8 cellular contexts compared by ENCODE assay signal in genomic region chr12:120235369-120236123, GRCh38. TPM values are rescaled to one million over a fixed set of nuclear protein-coding genes. Genes with fewer than 3 reads are reported as not detected.
DNase-seq lines count a peak whose midpoint lies in the region; ATAC-seq lines count a peak whose summit lies in the region.

No MANE protein-coding gene starts in this region.

- no CpG with 5 or more reads among the region's 15 CpGs for WGBS in trophoblast cell (ENCODE audit: extremely low coverage, insufficient coverage, insufficient read length)

- peak overlapping the region; percentile 31 for H2BK12ac ChIP-seq in trophoblast cell (ENCODE audit: low read length)

- peak overlapping the region; percentile 68 for H3K4ac ChIP-seq in trophoblast cell (ENCODE audit: low read depth, low read length)

- peak overlapping the region; percentile 28 for H2BK5ac ChIP-seq in trophoblast cell (ENCODE audit: low read depth, low read length, poor library complexity)

- H2BK120ac ChIP-seq in trophoblast cell (ENCODE audit: insufficient read depth, low read length, poor library complexity): peak overlapping the region; percentile 37

- H4K12ac ChIP-seq in trophoblast cell (ENCODE audit: low read depth, low read length): no peak overlapping the region

- DNase-seq in ELF-1 (ENCODE audit: low read depth, low spot score) (peak; percentile 71), SJCRH30 (peak; percentile 93 to 94), fibroblast of peridontal ligament (ENCODE audit: extremely low read depth) (peak; percentile 16), trophoblast cell (peak in 1 of 2 donors; percentile 39), EL (no peak)

- H3K27ac ChIP-seq in SJCRH30 (peak overlapping the region; percentile 98), trophoblast cell (ENCODE audit: low read depth, low read length) (peak overlapping the region; percentile 53)

- peak overlapping the region; percentile 55 for H3K18ac ChIP-seq in trophoblast cell (ENCODE audit: low read length)

- H3K36me3 ChIP-seq in SJCRH30: no peaks in the 10 kb centered on the region
- H3K36me3 ChIP-seq in trophoblast cell (ENCODE audit: control insufficient read depth in 1 of 2, insufficient read depth in 2 of 2, low read length in 2 of 2): peaks cover 5 to 7% of the 10 kb centered on the region in 2 experiments

- H3K14ac ChIP-seq in trophoblast cell (ENCODE audit: low read length): peak overlapping the region; percentile 45

- H3K4me3 ChIP-seq in SJCRH30: peak overlapping the region; percentile 40
- no peak overlapping the region for H3K4me3 ChIP-seq in trophoblast cell (ENCODE audit: low read depth, low read length)

- no peak for ATAC-seq in activated CD4-positive, CD25-positive, alpha-beta regulatory T cell treated with anti-CD3 and anti-CD28 coated beads, Interleukin-2, amount 50 U/mL, for 24 hours
- no peak for ATAC-seq in GM21737 (IDR thresholded peaks at IDR 0.05; ENCODE audit: unreplicated experiment)
- no peak for ATAC-seq in HG03378 (IDR thresholded peaks at IDR 0.05; ENCODE audit: unreplicated experiment)

- H3K4me2 ChIP-seq in trophoblast cell (ENCODE audit: low read length): no peak overlapping the region

- no peaks in the 10 kb centered on the region for H3K27me3 ChIP-seq in SJCRH30
- H3K27me3 ChIP-seq in trophoblast cell (ENCODE audit: insufficient read depth, low read length): no peaks in the 10 kb centered on the region

- H3K79me1 ChIP-seq in trophoblast cell (ENCODE audit: low read length): peaks cover 32% of the 10 kb centered on the region

- H3K23ac ChIP-seq in trophoblast cell (ENCODE audit: low read length): no peak overlapping the region

- H3K79me2 ChIP-seq in trophoblast cell (ENCODE audit: control insufficient read depth, insufficient read depth, low read length, poor library complexity): peaks cover 36% of the 10 kb centered on the region

- H3K9ac ChIP-seq in trophoblast cell (ENCODE audit: low read length): no peak overlapping the region

- H4K8ac ChIP-seq in trophoblast cell (ENCODE audit: low read depth, low read length): peak overlapping the region; percentile 24

- peak overlapping the region; percentile 65 for H4K91ac ChIP-seq in trophoblast cell (ENCODE audit: low read depth, low read length)

- H3K4me1 ChIP-seq in SJCRH30 (peaks cover 65% of the 10 kb centered on the region), trophoblast cell (ENCODE audit: control insufficient read depth in 1 of 2, insufficient read depth in 2 of 2, low read length in 2 of 2) (peaks cover 59 to 60% of the 10 kb centered on the region in 2 experiments)

- H3K9me3 ChIP-seq in SJCRH30 (replicated peaks) (no peaks in the 10 kb centered on the region), trophoblast cell (ENCODE audit: insufficient read depth, low read depth, low read length) (peaks cover 2% of the 10 kb centered on the region)

- H2AK5ac ChIP-seq in trophoblast cell (ENCODE audit: low read length): peak overlapping the region; percentile 0

- H2AFZ ChIP-seq in trophoblast cell (ENCODE audit: insufficient read depth, low read length, poor library complexity): peak overlapping the region; percentile 9

RNA-seq across cellular contexts. Expression of gene PXN, which starts 30.0 kb away (rescaled TPM):
- 23.2 and 29.7 TPM in 2 replicates for total RNA-seq in SJCRH30 (2014; rRNA removed; shearing (Covaris generic))
- 99.6 and 100 TPM in 2 replicates for polyA plus RNA-seq in trophoblast cell (2013)

RNA-seq across cellular contexts. Expression of gene RPLP0, which starts 34.6 kb away (rescaled TPM):
- 2,854 and 3,078 TPM in 2 replicates for total RNA-seq in SJCRH30 (2014; rRNA removed; shearing (Covaris generic))
- 2,531 and 2,584 TPM in 2 replicates for polyA plus RNA-seq in trophoblast cell (2013)

RNA-seq across cellular contexts. Expression of gene GCN1, which starts 41.0 kb away (rescaled TPM):
- 49.7 and 61.9 TPM in 2 replicates for total RNA-seq in SJCRH30 (2014; rRNA removed; shearing (Covaris generic))
- polyA plus RNA-seq in trophoblast cell (2013): 41.3 and 42.4 TPM in 2 replicates

RNA-seq across cellular contexts. Expression of gene RNU4-2, which starts 56.2 kb away (rescaled TPM):
- total RNA-seq in SJCRH30 (2014; rRNA removed; shearing (Covaris generic)): under 0.01 TPM in 1 of 2 replicates, not detected in the other
- not detected in 2 replicates for polyA plus RNA-seq in trophoblast cell (2013)

RNA-seq across cellular contexts. Expression of gene RNU4-1, which starts 57.5 kb away (rescaled TPM):
- under 0.01 TPM in 2 replicates for total RNA-seq in SJCRH30 (2014; rRNA removed; shearing (Covaris generic))
- not detected in 2 replicates for polyA plus RNA-seq in trophoblast cell (2013)
